In the genomic region with DNA sequence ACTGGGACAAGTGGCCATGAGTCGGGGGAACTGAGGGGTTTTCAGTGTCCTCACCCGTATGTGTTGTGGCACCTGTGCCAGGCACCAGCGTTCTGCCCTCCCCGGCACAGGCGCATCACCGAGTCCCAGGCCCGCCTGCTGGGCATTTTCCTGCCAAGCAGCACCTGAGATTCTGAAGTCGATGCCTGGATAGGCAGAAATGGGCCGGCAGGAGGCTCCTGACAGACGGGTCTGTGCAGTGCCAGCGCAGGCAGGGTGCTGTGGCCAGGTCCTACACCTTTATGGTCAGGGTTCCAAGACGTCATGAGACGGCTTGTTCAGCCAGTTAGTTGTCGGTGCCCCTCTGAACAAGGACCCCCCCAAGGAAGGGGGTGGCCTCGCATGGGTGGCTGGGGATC, we compare ENCODE assay signal across 20 cellular contexts. TPM values are rescaled to one million over a fixed set of nuclear protein-coding genes. Genes with fewer than 3 reads are reported as not detected.
A peak's percentile ranks its signal among the peaks of the same experiment; 100 is the strongest.
DNase-seq lines count a peak whose midpoint lies in the region; ATAC-seq, FAIRE-seq and TF ChIP-seq lines count a peak whose summit lies in the region.
"Had no signal": no experiment of that assay in that cellular context is flagged by ENCODE, and none has a peak within 500 bp of the region (broad histone marks: within the 10 kb centered on the region; RNA-seq: fewer than 3 reads in every experiment).

No MANE protein-coding gene starts in this region.

- DNase-seq in activated naive CD4-positive, alpha-beta T cell treated with anti-CD3 and anti-CD28 coated beads, Interleukin-2, amount 50 U/mL, for 72 hours (ENCODE audit: low spot score in 2 of 2), result no peak
- DNase-seq in activated naive CD4-positive, alpha-beta T cell (lab: John Stamatoyannopoulos, UW), result no peak
- no peak for DNase-seq in K562 (ENCODE audit: extremely low read depth in 1 of 4, low spot score in 3 of 4)
- peak; percentile 39 to 79 for DNase-seq in cerebellar nuclear complex (lab: John Stamatoyannopoulos, UW)
- DNase-seq in nephron progenitor cell, result no peak
- DNase-seq in neural progenitor cell (ENCODE audit: low spot score), result no peak
- no peak for DNase-seq in amniotic stem cell (lab: John Stamatoyannopoulos, UW)
- no peak for DNase-seq in GM19238 (ENCODE audit: insufficient read length, low spot score)
- DNase-seq: AML-193; Caco-2; CD4-positive, alpha-beta T cell; DMS153; DMS79; GF-D8; GM23248; IMR-90 had no signal

- TF ChIP-seq POLR2A in K562 (conservative IDR thresholded peaks at IDR 0.05), result no peak

- ATAC-seq in activated naive CD4-positive, alpha-beta T cell treated with anti-CD3 and anti-CD28 coated beads, Interleukin-2, amount 50 U/mL, for 72 hours, result no peak
- no peak for ATAC-seq in K562
- ATAC-seq: A549 had no signal

- H3K4me3 ChIP-seq in K562, result no peak overlapping the region
- H3K4me3 ChIP-seq in neural progenitor cell, result no peak overlapping the region
- H3K4me3 ChIP-seq: A549, GM23248, HAP-1 had no signal

- TF ChIP-seq CTCF in K562 (IDR thresholded peaks at IDR 0.05 in 2 of 3, conservative IDR thresholded peaks at IDR 0.05 in 1 of 3; ENCODE audit: insufficient read depth in 2 of 3, low read depth in 1 of 3, low read length in 3 of 3) (no peak), nephron progenitor cell (IDR thresholded peaks at IDR 0.05) (no peak), neural progenitor cell (IDR thresholded peaks at IDR 0.05) (no peak)

- H3K4me1 ChIP-seq in K562 (replicated peaks in 1 of 2; ENCODE audit: control insufficient read depth in 2 of 2, insufficient read depth in 2 of 2, low read length in 2 of 2) (peaks cover 14 to 69% of the 10 kb centered on the region in 2 experiments), neural progenitor cell (no peaks in the 10 kb centered on the region)
- H3K4me1 ChIP-seq: A549, Caco-2, HAP-1 had no signal

- no peaks in the 10 kb centered on the region for H3K36me3 Mint-ChIP-seq in activated naive CD4-positive, alpha-beta T cell treated with anti-CD3 and anti-CD28 coated beads, Interleukin-2, amount 50 U/mL, for 72 hours
- H3K36me3 Mint-ChIP-seq in nephron progenitor cell (ENCODE audit: low read depth) (peaks cover 25% of the 10 kb centered on the region), neural progenitor cell (peaks cover 10% of the 10 kb centered on the region)

- peak overlapping the region; percentile 26 to 81 for H3K27ac Mint-ChIP-seq in activated naive CD4-positive, alpha-beta T cell treated with anti-CD3 and anti-CD28 coated beads, Interleukin-2, amount 50 U/mL, for 72 hours
- H3K27ac Mint-ChIP-seq in nephron progenitor cell (peak overlapping the region; percentile 54), neural progenitor cell (no peak overlapping the region)
- H3K27ac Mint-ChIP-seq: CD4-positive, alpha-beta T cell had no signal

- H3K4me2 ChIP-seq in K562 (ENCODE audit: insufficient read depth, low read length), result no peak overlapping the region
- H3K4me2 ChIP-seq in neural progenitor cell, result no peak overlapping the region
- H3K4me2 ChIP-seq: A549 had no signal

- H3K27me3 Mint-ChIP-seq in nephron progenitor cell (ENCODE audit: low read depth, poor library complexity), result no peaks in the 10 kb centered on the region
- H3K27me3 Mint-ChIP-seq in neural progenitor cell (ENCODE audit: insufficient read depth, low read depth), result peaks cover 10% of the 10 kb centered on the region
- H3K27me3 Mint-ChIP-seq: CD4-positive, alpha-beta T cell had no signal

- BruUV-seq in K562 (replicated peaks; lab: Mats Ljungman, UMichigan), result no TSS peak

- peaks cover 3% of the 10 kb centered on the region; the same call in 1 of the 3 replicates for H3K79me2 ChIP-seq in K562 (ENCODE audit: control insufficient read depth, insufficient read depth, low read length)
- no peaks in the 10 kb centered on the region for H3K79me2 ChIP-seq in neural progenitor cell (ENCODE audit: low read depth)

- TF ChIP-seq EP300 in K562 (IDR thresholded peaks at IDR 0.05; ENCODE audit: low read length), result no peak

- FAIRE-seq in K562 (lab: Jason Lieb, UNC), result no peak
- FAIRE-seq: A549 had no signal

- H3K9me1 ChIP-seq in K562 (ENCODE audit: control insufficient read depth, insufficient read depth, low read length), result peaks cover 3% of the 10 kb centered on the region

- H3K4me1 Mint-ChIP-seq in nephron progenitor cell, result peaks cover 27% of the 10 kb centered on the region
- H3K4me1 Mint-ChIP-seq in neural progenitor cell, result peaks cover 10% of the 10 kb centered on the region

- H3K36me3 ChIP-seq in K562 (ENCODE audit: control insufficient read depth, insufficient read depth, low read length) (peaks cover 3% of the 10 kb centered on the region; the same call in 2 of the 3 replicates), neural progenitor cell (no peaks in the 10 kb centered on the region)

- H3K27ac ChIP-seq in K562 (ENCODE audit: extremely low read depth, low read depth, low read length) (no peak overlapping the region), neural progenitor cell (no peak overlapping the region)
- H3K27ac ChIP-seq: 22Rv1, A549, C4-2B, GM23248 had no signal

- H2AFZ ChIP-seq in K562 (ENCODE audit: low read depth, low read length) (no peak overlapping the region), neural progenitor cell (replicated peaks) (no peak overlapping the region)
- H2AFZ ChIP-seq: GM23248 had no signal

- CTCF ChIA-PET in K562 (lab: Yijun Ruan, JAX; ENCODE audit: low intra/inter-chr PET ratio), result no interaction called here

- H4K20me1 ChIP-seq in K562 (replicated peaks; ENCODE audit: control insufficient read depth, insufficient read depth, low read length), result no peaks in the 10 kb centered on the region
- no peaks in the 10 kb centered on the region for H4K20me1 ChIP-seq in neural progenitor cell (ENCODE audit: low read depth)

- H3K9me3 ChIP-seq in K562 (replicated peaks; ENCODE audit: control insufficient read depth, insufficient read depth, low read depth, low read length) (no peaks in the 10 kb centered on the region), neural progenitor cell (ENCODE audit: low read depth) (no peaks in the 10 kb centered on the region)
- H3K9me3 ChIP-seq: A549, Caco-2, HAP-1 had no signal

- no peaks in the 10 kb centered on the region for H3K27me3 ChIP-seq in K562 (ENCODE audit: control insufficient read depth in 2 of 2, insufficient read depth in 2 of 2, low read length in 2 of 2)
- no peaks in the 10 kb centered on the region for H3K27me3 ChIP-seq in neural progenitor cell

- intact Hi-C loops in K562 (cut with micrococcal nuclease), result no loop called here

- POLR2A ChIA-PET in K562 (lab: Yijun Ruan, JAX), result interaction anchor here (0.6 to 2.2 kb wide), 4 partner anchors 9 to 212 kb away, joined by 3 to 8 read pairs (median 4); no protein-coding TSS in a partner anchor

- H3F3A ChIP-seq in neural progenitor cell (ENCODE audit: low read depth), result peaks cover 1% of the 10 kb centered on the region

- H3K9ac ChIP-seq in K562 (ENCODE audit: insufficient read depth in 1 of 2, low read depth in 2 of 2, low read length in 2 of 2), result no peak overlapping the region
- no peak overlapping the region for H3K9ac ChIP-seq in neural progenitor cell
- H3K9ac ChIP-seq: GM23248 had no signal

- 74% methylated on average over 15 of the region's 15 CpGs for WGBS in K562 (ENCODE audit: insufficient coverage, low coverage, missing lambda C conversion rate)

- in situ Hi-C loops in K562 (cut with MboI), result loop anchor here (25.0 kb wide), 1 partner anchor 353 kb away; a partner anchor contains a TSS

- H3K9me3 Mint-ChIP-seq in activated naive CD4-positive, alpha-beta T cell treated with anti-CD3 and anti-CD28 coated beads, Interleukin-2, amount 50 U/mL, for 72 hours, result no peaks in the 10 kb centered on the region
- H3K9me3 Mint-ChIP-seq in nephron progenitor cell (no peaks in the 10 kb centered on the region), neural progenitor cell (no peaks in the 10 kb centered on the region)
- H3K9me3 Mint-ChIP-seq: CD4-positive, alpha-beta T cell had no signal

- H3K4me3 Mint-ChIP-seq in nephron progenitor cell, result no peak overlapping the region
- H3K4me3 Mint-ChIP-seq in neural progenitor cell, result no peak overlapping the region
- H3K4me3 Mint-ChIP-seq: CD4-positive, alpha-beta T cell had no signal

- TF ChIP-seq RAD21 in K562 (CRISPR knock-in tag; conservative IDR thresholded peaks at IDR 0.05 in 1 of 2, IDR thresholded peaks at IDR 0.05 in 1 of 2), result no peak

RNA-seq across cellular contexts. Expression of a gene that starts 10.6 kb away (rescaled TPM):
- 10 to 100 TPM; 59.1 to 66.9 TPM for total RNA-seq in activated naive CD4-positive, alpha-beta T cell treated with anti-CD3 and anti-CD28 coated beads, Interleukin-2, amount 50 U/mL, for 72 hours
- 32.5 and 87.9 TPM in 2 replicates for total RNA-seq in K562 (2011; cell fraction: chromatin; rRNA removed; ENCODE audit: low replicate concordance)
- 57.6 and 57.7 TPM in 2 replicates for total RNA-seq in K562 (2011; cell fraction: nucleolus; rRNA removed)
- total RNA-seq in K562 (2011; cell fraction: nucleoplasm; rRNA removed), result 37.4 and 38.2 TPM in 2 replicates
- 74.4 and 79.5 TPM in 2 replicates for total RNA-seq in K562 (2014; rRNA removed)
- 4.5 and 5.2 TPM in 2 replicates for total RNA-seq in K562 (2014; rRNA removed; fragmentation: Illumina TruSeq; extraction: Trizol)
- total RNA-seq in K562 (2015; rRNA removed; fragmentation: Illumina TruSeq; extraction: Trizol), result 13.7 and 15.9 TPM in 2 replicates
- 142 TPM in 2 replicates for total RNA-seq in K562 (2021)
- polyA plus RNA-seq in K562 (2011; rRNA removed), result 9.9 and 13.5 TPM in 2 replicates
- 19.5 and 92.5 TPM in 2 replicates for polyA plus RNA-seq in K562 (2011; cell fraction: cytosol; rRNA removed)
- polyA plus RNA-seq in K562 (2011; cell fraction: nucleus; rRNA removed), result 23.2 and 44.5 TPM in 2 replicates
- polyA plus RNA-seq in K562 (2012), result 74.5 and 114 TPM in 2 replicates
- polyA plus RNA-seq in K562 (2014; fragmentation: Illumina TruSeq; extraction: Trizol), result 8.4 and 22.6 TPM in 2 replicates
- 1 to 10 TPM in 1 of 2 experiments, under 1 TPM in 1; 0.58 to 1.0 TPM for polyA plus RNA-seq in K562 (2014; fragmentation: Nextera tagmentation; extraction: Ambion mirVana)
- polyA plus RNA-seq in K562 (2014; rRNA removed), result 143 and 153 TPM in 2 replicates
- 3.3 and 3.9 TPM in 2 replicates for polyA minus RNA-seq in K562 (2011; rRNA and poly(A)+ RNA removed)
- 16.1 and 25.8 TPM in 2 replicates for polyA minus RNA-seq in K562 (2011; cell fraction: cytosol; rRNA and poly(A)+ RNA removed)
- polyA minus RNA-seq in K562 (2011; cell fraction: nucleus; rRNA and poly(A)+ RNA removed), result 10.0 and 14.0 TPM in 2 replicates
- 11.3 and 68.2 TPM in 2 replicates for total RNA-seq in neural progenitor cell (ENCODE audit: low replicate concordance)

RNA-seq across cellular contexts. Expression of a gene that starts 44.2 kb away (rescaled TPM):
- total RNA-seq in activated naive CD4-positive, alpha-beta T cell treated with anti-CD3 and anti-CD28 coated beads, Interleukin-2, amount 50 U/mL, for 72 hours, result 10 to 100 TPM; 26.6 to 43.8 TPM
- 25.0 and 40.0 TPM in 2 replicates for total RNA-seq in K562 (2011; cell fraction: chromatin; rRNA removed; ENCODE audit: low replicate concordance)
- total RNA-seq in K562 (2011; cell fraction: nucleolus; rRNA removed), result 28.2 and 34.2 TPM in 2 replicates
- 21.0 and 24.4 TPM in 2 replicates for total RNA-seq in K562 (2011; cell fraction: nucleoplasm; rRNA removed)
- total RNA-seq in K562 (2014; rRNA removed), result 10.8 and 16.6 TPM in 2 replicates
- 2.8 and 3.2 TPM in 2 replicates for total RNA-seq in K562 (2014; rRNA removed; fragmentation: Illumina TruSeq; extraction: Trizol)
- 4.6 and 5.6 TPM in 2 replicates for total RNA-seq in K562 (2015; rRNA removed; fragmentation: Illumina TruSeq; extraction: Trizol)
- 55.4 and 60.5 TPM in 2 replicates for total RNA-seq in K562 (2021)
- polyA plus RNA-seq in K562 (2011; rRNA removed), result 3.1 and 4.6 TPM in 2 replicates
- polyA plus RNA-seq in K562 (2011; cell fraction: cytosol; rRNA removed), result 3.6 and 6.1 TPM in 2 replicates
- 8.6 and 16.4 TPM in 2 replicates for polyA plus RNA-seq in K562 (2011; cell fraction: nucleus; rRNA removed)
- 13.2 and 13.6 TPM in 2 replicates for polyA plus RNA-seq in K562 (2012)
- 15.8 and 21.4 TPM in 2 replicates for polyA plus RNA-seq in K562 (2014; fragmentation: Illumina TruSeq; extraction: Trizol)
- under 1 TPM; 0.10 to 0.39 TPM for polyA plus RNA-seq in K562 (2014; fragmentation: Nextera tagmentation; extraction: Ambion mirVana)
- polyA plus RNA-seq in K562 (2014; rRNA removed), result 16.4 and 17.0 TPM in 2 replicates
- polyA minus RNA-seq in K562 (2011; rRNA and poly(A)+ RNA removed), result 2.7 and 4.6 TPM in 2 replicates
- polyA minus RNA-seq in K562 (2011; cell fraction: cytosol; rRNA and poly(A)+ RNA removed), result 20.6 and 21.9 TPM in 2 replicates
- polyA minus RNA-seq in K562 (2011; cell fraction: nucleus; rRNA and poly(A)+ RNA removed), result 8.6 and 10.9 TPM in 2 replicates
- 7.4 and 15.7 TPM in 2 replicates for total RNA-seq in neural progenitor cell (ENCODE audit: low replicate concordance)

Comparison
In these comparisons a context has a peak if more than half of its experiments do, and no peak if none do; other contexts are left out.
1. DNase-seq: peak in cerebellar nuclear complex (2 of 2); none in activated naive CD4-positive, alpha-beta T cell treated with anti-CD3 and anti-CD28 coated beads, Interleukin-2, amount 50 U/mL, for 72 hours (0 of 2), activated naive CD4-positive, alpha-beta T cell (0 of 4), K562 (0 of 4), nephron progenitor cell (single experiment), neural progenitor cell (single experiment), amniotic stem cell (single experiment) and GM19238 (single experiment).